8 cellular contexts compared by ENCODE assay signal in the genomic region with DNA sequence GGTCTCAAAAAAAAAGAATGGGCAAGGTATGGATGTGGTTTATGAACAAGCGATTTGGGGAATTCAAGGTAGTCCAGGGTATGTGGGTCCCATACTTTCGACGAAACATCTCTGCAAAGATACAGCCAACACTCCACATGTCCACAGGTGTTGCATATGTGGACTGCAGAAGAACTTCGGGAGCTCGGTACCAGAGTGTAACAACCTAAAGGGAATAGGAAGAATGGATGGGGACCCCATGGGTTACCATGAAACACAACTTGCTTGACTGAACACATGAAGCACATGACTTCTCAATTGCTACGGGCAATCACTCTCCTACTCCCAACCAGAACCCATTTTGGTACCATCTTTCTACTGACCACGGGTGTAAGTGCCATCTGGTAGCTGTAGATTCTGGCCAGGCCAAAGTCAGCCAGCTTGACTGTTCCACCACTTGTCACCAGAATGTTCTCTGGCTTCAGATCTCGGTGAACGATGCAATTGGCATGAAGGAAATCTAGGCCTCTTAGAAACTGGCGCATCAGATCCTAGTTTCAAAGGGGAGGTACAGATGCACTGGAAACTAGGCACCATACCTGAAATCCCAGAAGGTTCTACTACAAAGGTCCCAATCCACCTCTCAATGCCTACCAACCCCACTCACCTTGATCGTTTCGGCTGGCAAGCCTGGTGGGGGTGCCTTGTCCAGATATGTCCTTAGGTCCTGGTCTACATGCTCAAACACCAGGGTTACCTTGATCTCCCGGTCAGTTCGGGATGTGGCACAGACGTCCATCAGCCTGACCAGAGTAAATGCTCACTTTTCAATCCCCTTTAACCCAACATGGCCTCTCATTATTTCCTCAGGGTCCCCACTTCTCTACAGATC. TPM values are rescaled to one million over a fixed set of nuclear protein-coding genes. Genes with fewer than 3 reads are reported as not detected.
DNase-seq lines count a peak whose midpoint lies in the region; ATAC-seq and TF ChIP-seq lines count a peak whose summit lies in the region.

No MANE protein-coding gene starts in this region.

- TF ChIP-seq POLR2A in sigmoid colon (IDR thresholded peaks at IDR 0.05) = no peak

- H3K36me3 ChIP-seq in GM23248 (ENCODE audit: low read depth) = peaks cover 11% of the 10 kb centered on the region; the same call in 1 of the 2 replicates
- H3K36me3 ChIP-seq in sigmoid colon = peaks cover 0 to 48% (median 20%) of the 10 kb centered on the region in 4 donors

- peak overlapping the region; percentile 96 for H3K4me2 ChIP-seq in GM23248 (ENCODE audit: unreplicated experiment)

- H3K9me2 ChIP-seq in GM23248 (ENCODE audit: insufficient read depth) = no peaks in the 10 kb centered on the region

- no peaks in the 10 kb centered on the region for H3K9me3 ChIP-seq in GM23248 (ENCODE audit: low read depth)
- no peaks in the 10 kb centered on the region for H3K9me3 ChIP-seq in sigmoid colon

- WGBS in GM23248 (ENCODE audit: low coverage in 1 of 2, low lambda C conversion rate in 2 of 2, missing lambda C conversion rate in 2 of 2), 2 experiments = 87 to 90% methylated on average over 15 of the region's 15 CpGs
- WGBS in sigmoid colon, 2 donors = 91 to 92% methylated on average over 15 of the region's 15 CpGs

- no peak for ATAC-seq in GM19467 (IDR thresholded peaks at IDR 0.05; ENCODE audit: unreplicated experiment)
- ATAC-seq in GM18520 (IDR thresholded peaks at IDR 0.05; ENCODE audit: unreplicated experiment) = no peak

- DNase-seq in GM23248 (no peak), fibroblast of the aortic adventitia (ENCODE audit: low read depth) (no peak), sigmoid colon (peak; percentile 63), SW480 (ENCODE audit: low spot score) (no peak), CD1c-positive myeloid dendritic cell (ENCODE audit: extremely low spot score) (no peak)

- intact Hi-C loops in sigmoid colon (cut with DNase I) = no loop called here

- H3K79me2 ChIP-seq in GM23248 (ENCODE audit: insufficient read depth) = peaks cover 33% of the 10 kb centered on the region

- H3K4me1 ChIP-seq in GM23248 (ENCODE audit: insufficient read depth) (peaks cover 6% of the 10 kb centered on the region; the same call in 1 of the 2 replicates), sigmoid colon (peaks cover 0 to 38% (median 29%) of the 10 kb centered on the region in 4 donors)

- in situ Hi-C loops in GM23248 (cut with MboI) = no loop called here

- peaks cover 11% of the 10 kb centered on the region for H3K27me3 ChIP-seq in GM23248 (replicated peaks; ENCODE audit: insufficient read depth)
- no peaks in the 10 kb centered on the region for H3K27me3 ChIP-seq in sigmoid colon

- peak overlapping the region; percentile 98 for H3K9ac ChIP-seq in GM23248

- peak overlapping the region; percentile 94 for H3K4me3 ChIP-seq in GM23248
- peak overlapping the region; percentile 93 for H3K4me3 ChIP-seq in fibroblast of the aortic adventitia (ENCODE audit: low read depth, low read length)
- peak overlapping the region; percentile 56 to 76 (median 68) for H3K4me3 ChIP-seq in sigmoid colon

- peaks cover 29% of the 10 kb centered on the region for H3F3A ChIP-seq in GM23248 (ENCODE audit: insufficient read depth)

- H2AFZ ChIP-seq in GM23248 = no peak overlapping the region; the same call in 1 of the 2 replicates

- no peaks in the 10 kb centered on the region for H4K20me1 ChIP-seq in GM23248 (ENCODE audit: insufficient read depth)

- TF ChIP-seq CTCF in VCaP (conservative IDR thresholded peaks at IDR 0.05) = no peak
- no peak for TF ChIP-seq CTCF in fibroblast of the aortic adventitia (IDR thresholded peaks at IDR 0.05; ENCODE audit: insufficient read depth, low read length)
- TF ChIP-seq CTCF in sigmoid colon (IDR thresholded peaks at IDR 0.05) = no peak

- no peak for TF ChIP-seq EP300 in sigmoid colon (IDR thresholded peaks at IDR 0.05)

- H3K27ac ChIP-seq in GM23248 = peak overlapping the region; percentile 94; the same call in 1 of the 2 replicates
- peak overlapping the region; percentile 90 for H3K27ac ChIP-seq in VCaP
- peak overlapping the region; percentile 86 to 91 (median 90) for H3K27ac ChIP-seq in sigmoid colon

RNA-seq across cellular contexts. Expression of a gene that starts 1.3 kb away (rescaled TPM):
- 133 and 152 TPM in 2 replicates for total RNA-seq in GM23248 (2014; rRNA removed; shearing (Covaris generic))
- polyA plus RNA-seq in GM23248 (2016; fragmentation: Nextera tagmentation; extraction: Ambion mirVana) (123 and 137 TPM in 2 replicates), sigmoid colon (10 to 100 TPM; 34.9 to 89.1 (median 43.2) TPM)
- total RNA-seq in fibroblast of the aortic adventitia (ENCODE audit: low replicate concordance) (208 and 588 TPM in 2 replicates), sigmoid colon (100 to 1,000 TPM in 1 of 4 donors, 10 to 100 TPM in 3; 54.6 to 108 (median 82.5) TPM)

RNA-seq across cellular contexts. Expression of a gene that starts 4.1 kb away (rescaled TPM):
- 0.97 and 1.4 TPM in 2 replicates for total RNA-seq in GM23248 (2014; rRNA removed; shearing (Covaris generic))
- 0.18 TPM in 1 of 2 replicates, not detected in the other for polyA plus RNA-seq in GM23248 (2016; fragmentation: Nextera tagmentation; extraction: Ambion mirVana)
- total RNA-seq in fibroblast of the aortic adventitia (ENCODE audit: low replicate concordance) = 0.57 and 2.1 TPM in 2 replicates
- 10 to 100 TPM in 2 of 4 donors, 1 to 10 TPM in 2; 6.1 to 12.5 (median 9.4) TPM for total RNA-seq in sigmoid colon
- polyA plus RNA-seq in sigmoid colon = 10 to 100 TPM in 1 of 3 donors, 1 to 10 TPM in 2; 5.5 to 14.9 (median 7.8) TPM

RNA-seq across cellular contexts. Expression of a gene that starts 6.0 kb away (rescaled TPM):
- 70.8 and 112 TPM in 2 replicates for total RNA-seq in GM23248 (2014; rRNA removed; shearing (Covaris generic))
- polyA plus RNA-seq in GM23248 (2016; fragmentation: Nextera tagmentation; extraction: Ambion mirVana) = 47.2 and 48.4 TPM in 2 replicates
- total RNA-seq in fibroblast of the aortic adventitia (ENCODE audit: low replicate concordance) = 17.3 and 43.9 TPM in 2 replicates
- 10 to 100 TPM; 43.2 to 85.8 (median 69.3) TPM for total RNA-seq in sigmoid colon
- polyA plus RNA-seq in sigmoid colon = 10 to 100 TPM; 12.0 to 33.8 (median 15.7) TPM

RNA-seq across cellular contexts. Expression of a gene that starts 12.3 kb away (rescaled TPM):
- total RNA-seq in GM23248 (2014; rRNA removed; shearing (Covaris generic)) = under 0.01 TPM in 1 of 2 replicates, not detected in the other
- polyA plus RNA-seq in GM23248 (2016; fragmentation: Nextera tagmentation; extraction: Ambion mirVana) (0.11 TPM in 1 of 2 replicates, not detected in the other), sigmoid colon (1 to 10 TPM in 1 of 3 donors, under 1 TPM in 2; under 0.01 to 6.4 (median 0.46) TPM)
- total RNA-seq in fibroblast of the aortic adventitia (ENCODE audit: low replicate concordance) (0.25 and 0.27 TPM in 2 replicates), sigmoid colon (1 to 10 TPM in 3 of 4 donors, under 1 TPM in 1; 0.82 to 3.0 (median 1.8) TPM)

RNA-seq across cellular contexts. Expression of a gene that starts 16.1 kb away (rescaled TPM):
- 0.86 and 1.0 TPM in 2 replicates for total RNA-seq in GM23248 (2014; rRNA removed; shearing (Covaris generic))
- polyA plus RNA-seq in GM23248 (2016; fragmentation: Nextera tagmentation; extraction: Ambion mirVana) (0.42 and 0.78 TPM in 2 replicates), sigmoid colon (1 to 10 TPM in 2 of 3 donors, not detected in 1; 1.2 to 2.0 TPM)
- total RNA-seq in fibroblast of the aortic adventitia (ENCODE audit: low replicate concordance) (0.45 TPM in 1 of 2 replicates, not detected in the other), sigmoid colon (under 1 TPM in 1 of 4 donors, not detected in 3; 0.28 TPM)
